ENCODE assay signal across 12 cellular contexts in genomic region chr6:14123331-14124105, GRCh38. TPM values are rescaled to one million over a fixed set of nuclear protein-coding genes. Genes with fewer than 3 reads are reported as not detected.
DNase-seq lines count a peak whose midpoint lies in the region; ATAC-seq and TF ChIP-seq lines count a peak whose summit lies in the region.
"Had no signal": no experiment of that assay in that cellular context is flagged by ENCODE, and none has a peak within 500 bp of the region (broad histone marks: within the 10 kb centered on the region; RNA-seq: fewer than 3 reads in every experiment).

No MANE protein-coding gene starts in this region.

- H3K27me3 Mint-ChIP-seq in activated CD8-positive, alpha-beta T cell treated with anti-CD3 and anti-CD28 coated beads for 36 hours = no peaks in the 10 kb centered on the region
- no peaks in the 10 kb centered on the region for H3K27me3 Mint-ChIP-seq in activated CD8-positive, alpha-beta T cell treated with anti-CD3 and anti-CD28 coated beads, Interleukin-2, amount 10 ng/mL, durations not matched to agents 7 days and 5 days (ENCODE audit: low read depth)
- H3K27me3 Mint-ChIP-seq in stimulated activated naive B cell treated with anti-CD40 and anti-IgM and Interleukin-4, amounts not matched to agents 10 μg/mL and 1 μg/mL and 100 μg/mL, for 72 hours = peaks cover 0 to 7% of the 10 kb centered on the region in 2 donors

- no peak overlapping the region for H4K91ac ChIP-seq in neuronal stem cell (ENCODE audit: low read depth, low read length, poor library complexity)

- ATAC-seq in activated CD8-positive, alpha-beta T cell treated with anti-CD3 and anti-CD28 coated beads for 36 hours = no peak
- ATAC-seq in activated CD8-positive, alpha-beta T cell treated with anti-CD3 and anti-CD28 coated beads, Interleukin-2, amount 10 ng/mL, durations not matched to agents 7 days and 5 days = no peak
- ATAC-seq in stimulated activated naive B cell treated with anti-CD40 and anti-IgM and Interleukin-4, amounts not matched to agents 10 μg/mL and 1 μg/mL and 100 μg/mL, for 72 hours (replicated peaks) = peak; percentile 8 to 17
- no peak for ATAC-seq in aorta (ENCODE audit: low FRiP score)

- CTCF ChIA-PET in activated CD8-positive, alpha-beta T cell treated with anti-CD3 and anti-CD28 coated beads for 36 hours (lab: Charles Lee) = interaction anchor here (0.6 to 1.7 kb wide), 6 partner anchors 10 to 57 kb away, joined by 3 to 4 read pairs (median 3); no protein-coding TSS in a partner anchor
- CTCF ChIA-PET in activated CD8-positive, alpha-beta T cell treated with anti-CD3 and anti-CD28 coated beads, Interleukin-2, amount 10 ng/mL, durations not matched to agents 7 days and 5 days (lab: Charles Lee) = interaction anchor here (0.9 kb wide), 1 partner anchor 14 kb away, joined by 3 read pairs; no protein-coding TSS in a partner anchor

- peaks cover 61% of the 10 kb centered on the region for H3K36me3 Mint-ChIP-seq in activated CD8-positive, alpha-beta T cell treated with anti-CD3 and anti-CD28 coated beads for 36 hours (ENCODE audit: low read depth)
- H3K36me3 Mint-ChIP-seq in activated CD8-positive, alpha-beta T cell treated with anti-CD3 and anti-CD28 coated beads, Interleukin-2, amount 10 ng/mL, durations not matched to agents 7 days and 5 days (ENCODE audit: low read depth) = peaks cover 38% of the 10 kb centered on the region
- H3K36me3 Mint-ChIP-seq in stimulated activated naive B cell treated with anti-CD40 and anti-IgM and Interleukin-4, amounts not matched to agents 10 μg/mL and 1 μg/mL and 100 μg/mL, for 72 hours = peaks cover 91 to 96% of the 10 kb centered on the region in 2 donors

- H3K18ac ChIP-seq in neuronal stem cell (ENCODE audit: low read length) = no peak overlapping the region

- peaks cover 60% of the 10 kb centered on the region for H3K4me1 Mint-ChIP-seq in activated CD8-positive, alpha-beta T cell treated with anti-CD3 and anti-CD28 coated beads for 36 hours (ENCODE audit: low read depth)
- peaks cover 38% of the 10 kb centered on the region for H3K4me1 Mint-ChIP-seq in activated CD8-positive, alpha-beta T cell treated with anti-CD3 and anti-CD28 coated beads, Interleukin-2, amount 10 ng/mL, durations not matched to agents 7 days and 5 days (ENCODE audit: low read depth)
- peaks cover 38 to 76% of the 10 kb centered on the region in 2 donors for H3K4me1 Mint-ChIP-seq in stimulated activated naive B cell treated with anti-CD40 and anti-IgM and Interleukin-4, amounts not matched to agents 10 μg/mL and 1 μg/mL and 100 μg/mL, for 72 hours

- no peak overlapping the region for H2BK12ac ChIP-seq in neuronal stem cell (ENCODE audit: low read length)

- no peak overlapping the region for H3K9ac ChIP-seq in neuronal stem cell (ENCODE audit: low read depth, low read length, poor library complexity)

- no peak overlapping the region for H3K23ac ChIP-seq in neuronal stem cell (ENCODE audit: low read depth, low read length, poor library complexity)

- H3K4me3 Mint-ChIP-seq in activated CD8-positive, alpha-beta T cell treated with anti-CD3 and anti-CD28 coated beads for 36 hours = no peak overlapping the region
- H3K4me3 Mint-ChIP-seq in activated CD8-positive, alpha-beta T cell treated with anti-CD3 and anti-CD28 coated beads, Interleukin-2, amount 10 ng/mL, durations not matched to agents 7 days and 5 days = no peak overlapping the region
- peak overlapping the region; percentile 98 to 99 for H3K4me3 Mint-ChIP-seq in stimulated activated naive B cell treated with anti-CD40 and anti-IgM and Interleukin-4, amounts not matched to agents 10 μg/mL and 1 μg/mL and 100 μg/mL, for 72 hours

- no peak overlapping the region for H3K4me3 ChIP-seq in fibroblast of villous mesenchyme (ENCODE audit: low read depth, low read length)
- no peak overlapping the region for H3K4me3 ChIP-seq in aorta (ENCODE audit: low read length in 2 of 2)
- no peak overlapping the region for H3K4me3 ChIP-seq in neuronal stem cell (ENCODE audit: low read length in 2 of 2)

- H3K36me3 ChIP-seq in aorta (ENCODE audit: control insufficient read depth in 1 of 2, insufficient read depth in 2 of 2, low read length in 1 of 2) (no peaks in the 10 kb centered on the region), neuronal stem cell (replicated peaks in 1 of 2; ENCODE audit: control insufficient read depth in 2 of 2, insufficient read depth in 2 of 2, low read length in 2 of 2) (no peaks in the 10 kb centered on the region)

- WGBS in aorta, 2 donors = 96 to 98% methylated on average over 7 of the region's 7 CpGs
- WGBS in neuronal stem cell (ENCODE audit: extremely low coverage in 2 of 2, insufficient read length in 2 of 2, insufficient replicate concordance in 1 of 2), 2 donors = no CpG with 5 or more reads among the region's 7 CpGs

- POLR2A ChIA-PET in activated CD8-positive, alpha-beta T cell treated with anti-CD3 and anti-CD28 coated beads for 36 hours (lab: Charles Lee) = interaction anchor here (0.9 kb wide), 1 partner anchor 87 kb away, joined by 3 read pairs; no protein-coding TSS in a partner anchor
- POLR2A ChIA-PET in activated CD8-positive, alpha-beta T cell treated with anti-CD3 and anti-CD28 coated beads, Interleukin-2, amount 10 ng/mL, durations not matched to agents 7 days and 5 days (lab: Charles Lee) = no interaction called here

- H3K4me2 ChIP-seq in neuronal stem cell (ENCODE audit: insufficient read depth, low read length, poor library complexity, severe bottlenecking) = no peak overlapping the region

- no peak overlapping the region for H3K14ac ChIP-seq in neuronal stem cell (ENCODE audit: low read length)

- H2AK5ac ChIP-seq in neuronal stem cell (ENCODE audit: low read depth, low read length) = no peak overlapping the region

- H3K4ac ChIP-seq in neuronal stem cell (ENCODE audit: low read length) = no peak overlapping the region

- no peak overlapping the region for H2AFZ ChIP-seq in neuronal stem cell (ENCODE audit: low read length)

- no peak for DNase-seq in activated CD8-positive, alpha-beta T cell treated with anti-CD3 and anti-CD28 coated beads for 36 hours
- no peak for DNase-seq in activated CD8-positive, alpha-beta T cell treated with anti-CD3 and anti-CD28 coated beads, Interleukin-2, amount 10 ng/mL, durations not matched to agents 7 days and 5 days
- DNase-seq in OCI-M1 (lab: John Stamatoyannopoulos, UW) = peak; percentile 56
- DNase-seq in fibroblast of villous mesenchyme (ENCODE audit: low read depth) = peak; percentile 5
- no peak for DNase-seq in stimulated activated naive B cell treated with anti-CD40 and anti-IgM and Interleukin-4, amounts not matched to agents 10 μg/mL and 1 μg/mL and 100 μg/mL, for 72 hours
- DNase-seq in aorta = no peak
- DNase-seq in SK-N-DZ (ENCODE audit: low spot score) = no peak
- DNase-seq in neuronal stem cell (ENCODE audit: low spot score) = no peak
- DNase-seq: DMS53, NCI-H1092, NCI-H524, SW 1271 had no signal

- H3K4me1 ChIP-seq in aorta (ENCODE audit: control insufficient read depth in 1 of 2, insufficient read depth in 2 of 2, low read length in 2 of 2) (no peaks in the 10 kb centered on the region), neuronal stem cell (ENCODE audit: control insufficient read depth in 2 of 2, insufficient read depth in 1 of 2, low read depth in 1 of 2, low read length in 2 of 2) (no peaks in the 10 kb centered on the region)

- no peak overlapping the region for H4K8ac ChIP-seq in neuronal stem cell (ENCODE audit: low read depth, low read length)

- H3K9me3 Mint-ChIP-seq in activated CD8-positive, alpha-beta T cell treated with anti-CD3 and anti-CD28 coated beads for 36 hours = no peaks in the 10 kb centered on the region
- no peaks in the 10 kb centered on the region for H3K9me3 Mint-ChIP-seq in activated CD8-positive, alpha-beta T cell treated with anti-CD3 and anti-CD28 coated beads, Interleukin-2, amount 10 ng/mL, durations not matched to agents 7 days and 5 days (ENCODE audit: insufficient read depth)
- H3K9me3 Mint-ChIP-seq in stimulated activated naive B cell treated with anti-CD40 and anti-IgM and Interleukin-4, amounts not matched to agents 10 μg/mL and 1 μg/mL and 100 μg/mL, for 72 hours = no peaks in the 10 kb centered on the region

- TF ChIP-seq CTCF in activated CD8-positive, alpha-beta T cell treated with anti-CD3 and anti-CD28 coated beads for 36 hours (IDR thresholded peaks at IDR 0.05) = no peak
- TF ChIP-seq CTCF in fibroblast of villous mesenchyme (IDR thresholded peaks at IDR 0.05; ENCODE audit: insufficient read depth, low read depth, low read length) = no peak

- peak overlapping the region; percentile 53 for H3K27ac Mint-ChIP-seq in activated CD8-positive, alpha-beta T cell treated with anti-CD3 and anti-CD28 coated beads for 36 hours
- no peak overlapping the region for H3K27ac Mint-ChIP-seq in activated CD8-positive, alpha-beta T cell treated with anti-CD3 and anti-CD28 coated beads, Interleukin-2, amount 10 ng/mL, durations not matched to agents 7 days and 5 days
- peak overlapping the region; percentile 100 for H3K27ac Mint-ChIP-seq in stimulated activated naive B cell treated with anti-CD40 and anti-IgM and Interleukin-4, amounts not matched to agents 10 μg/mL and 1 μg/mL and 100 μg/mL, for 72 hours

- H2BK120ac ChIP-seq in neuronal stem cell (ENCODE audit: low read depth, low read length) = no peak overlapping the region

- no peak overlapping the region for H3K27ac ChIP-seq in aorta (ENCODE audit: low read depth in 1 of 2, low read length in 2 of 2)
- no peak overlapping the region for H3K27ac ChIP-seq in neuronal stem cell (replicated peaks; ENCODE audit: low read length)

- H3K27me3 ChIP-seq in aorta (ENCODE audit: control insufficient read depth in 1 of 2, insufficient read depth in 2 of 2, low read length in 1 of 2) (no peaks in the 10 kb centered on the region), neuronal stem cell (ENCODE audit: control insufficient read depth in 3 of 3, insufficient read depth in 3 of 3, low read depth in 1 of 3, low read length in 3 of 3) (peaks cover 0 to under 1% (median 0%) of the 10 kb centered on the region in 3 experiments)

- no peak overlapping the region for H2BK15ac ChIP-seq in neuronal stem cell (ENCODE audit: low read length)

- no peaks in the 10 kb centered on the region for H3K79me1 ChIP-seq in neuronal stem cell (ENCODE audit: low read depth, low read length)

- no peak overlapping the region for H2BK5ac ChIP-seq in neuronal stem cell (ENCODE audit: low read length)

- intact Hi-C loops in activated CD8-positive, alpha-beta T cell treated with anti-CD3 and anti-CD28 coated beads for 36 hours (cut with micrococcal nuclease) = no loop called here
- intact Hi-C loops in aorta (cut with DNase I) = loop anchor here in 1 of 2 donors (10.0 kb wide), 1 partner anchor 1501 kb away; no protein-coding TSS in a partner anchor

- H3K9me3 ChIP-seq in aorta (ENCODE audit: control insufficient read depth, low read length) (no peaks in the 10 kb centered on the region), neuronal stem cell (replicated peaks in 1 of 2; ENCODE audit: control insufficient read depth in 2 of 2, insufficient read depth in 1 of 2, low read depth in 1 of 2, low read length in 2 of 2) (no peaks in the 10 kb centered on the region)

RNA-seq across cellular contexts. Expression of gene CD83, which starts 5.9 kb away (rescaled TPM):
- total RNA-seq in activated CD8-positive, alpha-beta T cell treated with anti-CD3 and anti-CD28 coated beads for 36 hours = 10 to 100 TPM; 24.4 to 24.7 TPM
- 10 to 100 TPM; 10.0 to 10.1 TPM for total RNA-seq in activated CD8-positive, alpha-beta T cell treated with anti-CD3 and anti-CD28 coated beads, Interleukin-2, amount 10 ng/mL, durations not matched to agents 7 days and 5 days
- total RNA-seq in fibroblast of villous mesenchyme = 0.32 and 0.86 TPM in 2 replicates
- total RNA-seq in aorta = 1 to 10 TPM; 6.5 to 8.0 TPM
- polyA plus RNA-seq in aorta = 1 to 10 TPM in 1 of 2 donors, under 1 TPM in 1; 1.00 to 9.6 TPM
- polyA plus RNA-seq in SK-N-DZ (2014; cell fraction: cytosol; rRNA removed) = 9.5 and 12.9 TPM in 2 replicates
- polyA plus RNA-seq in SK-N-DZ (2014; cell fraction: nucleus; rRNA removed) = 4.9 and 7.1 TPM in 2 replicates
- 2.3 TPM for polyA plus RNA-seq in neuronal stem cell (2013, experiment 1 of 2)
- polyA plus RNA-seq in neuronal stem cell (2013, experiment 2 of 2) = 2.5 TPM

Comparison
In these comparisons a context has a peak if more than half of its experiments do, and no peak if none do; other contexts are left out.
1. ATAC-seq: peak in stimulated activated naive B cell treated with anti-CD40 and anti-IgM and Interleukin-4, amounts not matched to agents 10 μg/mL and 1 μg/mL and 100 μg/mL, for 72 hours (2 of 2); none in activated CD8-positive, alpha-beta T cell treated with anti-CD3 and anti-CD28 coated beads for 36 hours (single experiment), activated CD8-positive, alpha-beta T cell treated with anti-CD3 and anti-CD28 coated beads, Interleukin-2, amount 10 ng/mL, durations not matched to agents 7 days and 5 days (single experiment) and aorta (single experiment).
2. DNase-seq: peak in OCI-M1 (single experiment) and fibroblast of villous mesenchyme (single experiment); none in activated CD8-positive, alpha-beta T cell treated with anti-CD3 and anti-CD28 coated beads for 36 hours (single experiment), activated CD8-positive, alpha-beta T cell treated with anti-CD3 and anti-CD28 coated beads, Interleukin-2, amount 10 ng/mL, durations not matched to agents 7 days and 5 days (single experiment), stimulated activated naive B cell treated with anti-CD40 and anti-IgM and Interleukin-4, amounts not matched to agents 10 μg/mL and 1 μg/mL and 100 μg/mL, for 72 hours (single experiment), aorta (0 of 2), SK-N-DZ (single experiment) and neuronal stem cell (single experiment).
3. H3K4me3 Mint-ChIP-seq: peak in stimulated activated naive B cell treated with anti-CD40 and anti-IgM and Interleukin-4, amounts not matched to agents 10 μg/mL and 1 μg/mL and 100 μg/mL, for 72 hours (2 of 2); none in activated CD8-positive, alpha-beta T cell treated with anti-CD3 and anti-CD28 coated beads for 36 hours (single experiment) and activated CD8-positive, alpha-beta T cell treated with anti-CD3 and anti-CD28 coated beads, Interleukin-2, amount 10 ng/mL, durations not matched to agents 7 days and 5 days (single experiment).